1 cellular context compared by ENCODE assay signal in genomic region chr14:52906141-52906601, GRCh38.
TF ChIP-seq lines count a peak whose summit lies in the region.

No MANE protein-coding gene starts in this region.

TF ChIP-seq in HCT116, 20 proteins besides CTCF, POLR2A, EP300 and RAD21 (continued from another document):
- TF ChIP-seq, protein P1, sequence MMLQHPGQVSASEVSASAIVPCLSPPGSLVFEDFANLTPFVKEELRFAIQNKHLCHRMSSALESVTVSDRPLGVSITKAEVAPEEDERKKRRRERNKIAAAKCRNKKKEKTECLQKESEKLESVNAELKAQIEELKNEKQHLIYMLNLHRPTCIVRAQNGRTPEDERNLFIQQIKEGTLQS (IDR thresholded peaks at IDR 0.05) = no peak
- TF ChIP-seq SIN3A (IDR thresholded peaks at IDR 0.05; ENCODE audit: low read depth) (peak; percentile 61), CEBPB (IDR thresholded peaks at IDR 0.05; ENCODE audit: low read depth) (peak; percentile 41; the same call in 1 of the 2 replicates), TCF7L2 (IDR thresholded peaks at IDR 0.05; ENCODE audit: borderline replicate concordance, extremely low read depth, insufficient read depth, insufficient read length) (no peak), ZBTB33 (IDR thresholded peaks at IDR 0.05; ENCODE audit: extremely low read depth, insufficient replicate concordance, low read length) (no peak), FOSL1 (IDR thresholded peaks at IDR 0.05; ENCODE audit: low read depth) (peak; percentile 99), SRF (IDR thresholded peaks at IDR 0.05; ENCODE audit: low read depth) (peak; percentile 68), CBX3 (IDR thresholded peaks at IDR 0.05; ENCODE audit: low read depth) (peak; percentile 67; the same call in 1 of the 2 replicates), SP1 (IDR thresholded peaks at IDR 0.05; ENCODE audit: low read depth) (peak; percentile 84), EZH2 (IDR thresholded peaks at IDR 0.05) (no peak), ELF1 (IDR thresholded peaks at IDR 0.05; ENCODE audit: borderline replicate concordance, low read depth) (no peak), YY1 (IDR thresholded peaks at IDR 0.05; ENCODE audit: extremely low read depth, insufficient replicate concordance, low read depth, low read length) (no peak)
- TF ChIP-seq, protein P2, sequence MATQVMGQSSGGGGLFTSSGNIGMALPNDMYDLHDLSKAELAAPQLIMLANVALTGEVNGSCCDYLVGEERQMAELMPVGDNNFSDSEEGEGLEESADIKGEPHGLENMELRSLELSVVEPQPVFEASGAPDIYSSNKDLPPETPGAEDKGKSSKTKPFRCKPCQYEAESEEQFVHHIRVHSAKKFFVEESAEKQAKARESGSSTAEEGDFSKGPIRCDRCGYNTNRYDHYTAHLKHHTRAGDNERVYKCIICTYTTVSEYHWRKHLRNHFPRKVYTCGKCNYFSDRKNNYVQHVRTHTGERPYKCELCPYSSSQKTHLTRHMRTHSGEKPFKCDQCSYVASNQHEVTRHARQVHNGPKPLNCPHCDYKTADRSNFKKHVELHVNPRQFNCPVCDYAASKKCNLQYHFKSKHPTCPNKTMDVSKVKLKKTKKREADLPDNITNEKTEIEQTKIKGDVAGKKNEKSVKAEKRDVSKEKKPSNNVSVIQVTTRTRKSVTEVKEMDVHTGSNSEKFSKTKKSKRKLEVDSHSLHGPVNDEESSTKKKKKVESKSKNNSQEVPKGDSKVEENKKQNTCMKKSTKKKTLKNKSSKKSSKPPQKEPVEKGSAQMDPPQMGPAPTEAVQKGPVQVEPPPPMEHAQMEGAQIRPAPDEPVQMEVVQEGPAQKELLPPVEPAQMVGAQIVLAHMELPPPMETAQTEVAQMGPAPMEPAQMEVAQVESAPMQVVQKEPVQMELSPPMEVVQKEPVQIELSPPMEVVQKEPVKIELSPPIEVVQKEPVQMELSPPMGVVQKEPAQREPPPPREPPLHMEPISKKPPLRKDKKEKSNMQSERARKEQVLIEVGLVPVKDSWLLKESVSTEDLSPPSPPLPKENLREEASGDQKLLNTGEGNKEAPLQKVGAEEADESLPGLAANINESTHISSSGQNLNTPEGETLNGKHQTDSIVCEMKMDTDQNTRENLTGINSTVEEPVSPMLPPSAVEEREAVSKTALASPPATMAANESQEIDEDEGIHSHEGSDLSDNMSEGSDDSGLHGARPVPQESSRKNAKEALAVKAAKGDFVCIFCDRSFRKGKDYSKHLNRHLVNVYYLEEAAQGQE (IDR thresholded peaks at IDR 0.05; ENCODE audit: low read depth) = no peak
